In the genomic region with DNA sequence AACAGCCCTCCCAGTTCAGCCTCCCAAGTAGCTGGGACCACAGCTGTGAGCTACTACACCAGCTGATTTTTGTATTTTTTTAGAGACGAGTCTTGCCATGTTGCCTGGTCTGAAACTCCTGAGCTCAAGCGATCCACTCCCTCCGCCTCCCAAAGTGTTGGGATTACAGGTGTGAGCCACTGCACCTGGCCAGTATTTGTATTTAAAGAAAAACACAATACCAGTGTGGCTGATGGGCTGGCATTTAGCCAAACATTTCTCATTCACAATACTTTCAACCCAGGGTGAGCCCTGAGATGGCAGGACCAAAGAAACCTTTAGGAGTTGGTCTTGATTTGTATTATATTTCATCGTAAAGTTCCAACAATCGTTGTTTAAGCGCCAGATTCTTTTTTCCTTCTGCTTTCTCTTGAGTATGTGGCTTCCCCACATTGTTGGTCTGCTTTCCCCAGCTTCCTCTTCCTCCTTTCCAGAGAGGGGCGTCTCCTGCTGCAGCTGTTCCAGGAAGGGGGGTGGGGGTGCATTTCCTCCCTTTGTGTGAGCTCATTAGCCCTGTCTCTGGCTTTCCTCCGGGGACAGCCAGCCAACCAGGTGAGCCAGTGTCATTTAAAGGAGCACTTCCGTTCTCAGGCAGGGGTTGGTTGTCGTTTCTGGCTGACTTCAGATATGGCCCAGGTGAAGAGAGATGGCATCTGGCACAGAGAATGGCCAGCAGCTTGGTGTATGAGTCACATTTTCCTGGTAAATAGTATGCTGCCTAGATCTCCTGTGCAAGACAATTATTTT, we compare ENCODE assay signal across 1 cellular context.
TF ChIP-seq lines count a peak whose summit lies in the region.

No MANE protein-coding gene starts in this region.

TF ChIP-seq in GM12878, 131 proteins besides CTCF, POLR2A, EP300 and RAD21 (continued from another document):
- TF ChIP-seq, protein P1, sequence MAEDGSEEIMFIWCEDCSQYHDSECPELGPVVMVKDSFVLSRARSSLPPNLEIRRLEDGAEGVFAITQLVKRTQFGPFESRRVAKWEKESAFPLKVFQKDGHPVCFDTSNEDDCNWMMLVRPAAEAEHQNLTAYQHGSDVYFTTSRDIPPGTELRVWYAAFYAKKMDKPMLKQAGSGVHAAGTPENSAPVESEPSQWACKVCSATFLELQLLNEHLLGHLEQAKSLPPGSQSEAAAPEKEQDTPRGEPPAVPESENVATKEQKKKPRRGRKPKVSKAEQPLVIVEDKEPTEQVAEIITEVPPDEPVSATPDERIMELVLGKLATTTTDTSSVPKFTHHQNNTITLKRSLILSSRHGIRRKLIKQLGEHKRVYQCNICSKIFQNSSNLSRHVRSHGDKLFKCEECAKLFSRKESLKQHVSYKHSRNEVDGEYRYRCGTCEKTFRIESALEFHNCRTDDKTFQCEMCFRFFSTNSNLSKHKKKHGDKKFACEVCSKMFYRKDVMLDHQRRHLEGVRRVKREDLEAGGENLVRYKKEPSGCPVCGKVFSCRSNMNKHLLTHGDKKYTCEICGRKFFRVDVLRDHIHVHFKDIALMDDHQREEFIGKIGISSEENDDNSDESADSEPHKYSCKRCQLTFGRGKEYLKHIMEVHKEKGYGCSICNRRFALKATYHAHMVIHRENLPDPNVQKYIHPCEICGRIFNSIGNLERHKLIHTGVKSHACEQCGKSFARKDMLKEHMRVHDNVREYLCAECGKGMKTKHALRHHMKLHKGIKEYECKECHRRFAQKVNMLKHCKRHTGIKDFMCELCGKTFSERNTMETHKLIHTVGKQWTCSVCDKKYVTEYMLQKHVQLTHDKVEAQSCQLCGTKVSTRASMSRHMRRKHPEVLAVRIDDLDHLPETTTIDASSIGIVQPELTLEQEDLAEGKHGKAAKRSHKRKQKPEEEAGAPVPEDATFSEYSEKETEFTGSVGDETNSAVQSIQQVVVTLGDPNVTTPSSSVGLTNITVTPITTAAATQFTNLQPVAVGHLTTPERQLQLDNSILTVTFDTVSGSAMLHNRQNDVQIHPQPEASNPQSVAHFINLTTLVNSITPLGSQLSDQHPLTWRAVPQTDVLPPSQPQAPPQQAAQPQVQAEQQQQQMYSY (CRISPR knock-in tag; IDR thresholded peaks at IDR 0.05), result no peak
- TF ChIP-seq IKZF1 (conservative IDR thresholded peaks at IDR 0.05), result 0 out of 2 replicates have a peak, but pooled peaks have one; percentile 27
TF ChIP-seq in GM12878: peak in this region for 1.
